10 cellular contexts compared by ENCODE assay signal in the genomic region with DNA sequence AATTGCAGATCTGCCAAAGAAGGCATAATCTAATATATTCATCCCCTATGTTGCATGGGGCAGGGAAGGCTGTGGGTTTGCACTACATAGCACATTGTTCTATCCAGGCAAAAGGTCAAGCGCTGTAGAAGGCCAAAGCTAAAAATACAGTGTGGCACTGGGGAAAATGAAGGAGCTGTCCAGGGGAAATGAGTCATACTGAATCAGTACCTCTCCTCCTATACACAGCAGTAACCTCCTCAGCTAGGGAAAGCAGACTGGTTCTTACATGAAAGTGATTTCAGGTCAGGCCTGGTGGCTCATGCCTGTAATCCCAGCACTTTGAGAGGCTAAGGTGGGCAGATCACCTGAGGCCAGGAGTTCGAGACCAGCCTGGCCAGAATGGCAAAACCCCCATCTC. TPM values are rescaled to one million over a fixed set of nuclear protein-coding genes. Genes with fewer than 3 reads are reported as not detected.
A peak's percentile ranks its signal among the peaks of the same experiment; 100 is the strongest.
DNase-seq lines count a peak whose midpoint lies in the region; ATAC-seq and TF ChIP-seq lines count a peak whose summit lies in the region.
"Had no signal": no experiment of that assay in that cellular context is flagged by ENCODE, and none has a peak within 500 bp of the region (broad histone marks: within the 10 kb centered on the region; RNA-seq: fewer than 3 reads in every experiment).

No MANE protein-coding gene starts in this region.

- peaks cover 3% of the 10 kb centered on the region for H3K27me3 Mint-ChIP-seq in activated T-helper 17 cell treated with anti-CD3 and anti-CD28 coated beads, Interleukin-2, amount 50 U/mL, for 72 hours
- no peaks in the 10 kb centered on the region for H3K27me3 Mint-ChIP-seq in type B pancreatic cell

- H3K36me3 Mint-ChIP-seq in activated T-helper 17 cell treated with anti-CD3 and anti-CD28 coated beads, Interleukin-2, amount 50 U/mL, for 72 hours (ENCODE audit: low read depth): no peaks in the 10 kb centered on the region
- H3K36me3 Mint-ChIP-seq in type B pancreatic cell: no peaks in the 10 kb centered on the region

- intact Hi-C loops in left ventricle myocardium superior (cut with micrococcal nuclease): no loop called here

- peak; percentile 60 for ATAC-seq in activated T-helper 17 cell treated with anti-CD3 and anti-CD28 coated beads, Interleukin-2, amount 50 U/mL, for 72 hours (replicated peaks)
- peak; percentile 93 for ATAC-seq in left ventricle myocardium superior
- no peak for ATAC-seq in HG03039 (IDR thresholded peaks at IDR 0.05; ENCODE audit: unreplicated experiment)

- H3K27ac Mint-ChIP-seq in activated T-helper 17 cell treated with anti-CD3 and anti-CD28 coated beads, Interleukin-2, amount 50 U/mL, for 72 hours: no peak overlapping the region
- no peak overlapping the region for H3K27ac Mint-ChIP-seq in type B pancreatic cell

- no peaks in the 10 kb centered on the region for H3K4me1 Mint-ChIP-seq in activated T-helper 17 cell treated with anti-CD3 and anti-CD28 coated beads, Interleukin-2, amount 50 U/mL, for 72 hours
- peaks cover 14% of the 10 kb centered on the region for H3K4me1 Mint-ChIP-seq in type B pancreatic cell (ENCODE audit: unreplicated experiment)
- H3K4me1 Mint-ChIP-seq: central memory CD8-positive, alpha-beta T cell had no signal

- no peak overlapping the region for H3K4me3 Mint-ChIP-seq in activated T-helper 17 cell treated with anti-CD3 and anti-CD28 coated beads, Interleukin-2, amount 50 U/mL, for 72 hours
- H3K4me3 Mint-ChIP-seq in type B pancreatic cell: no peak overlapping the region
- H3K4me3 Mint-ChIP-seq: central memory CD8-positive, alpha-beta T cell had no signal

- DNase-seq in HT-29 (ENCODE audit: low spot score): peak; percentile 53
- no peak for DNase-seq in left ventricle myocardium superior
- DNase-seq in stromal cell of bone marrow (ENCODE audit: low read depth): peak; percentile 92
- no peak for DNase-seq in nucleus accumbens (lab: John Stamatoyannopoulos, UW)
- no peak for DNase-seq in type B pancreatic cell (ENCODE audit: extremely low spot score, unreplicated experiment)
- DNase-seq: NCI-H510A; stimulated activated CD4-positive, alpha-beta T cell treated with anti-CD3 and anti-CD28 coated beads, Interleukin-1b, Interleukin-23, amount 100 ng/mL, for 48 hours had no signal

- H3K9me3 Mint-ChIP-seq in activated T-helper 17 cell treated with anti-CD3 and anti-CD28 coated beads, Interleukin-2, amount 50 U/mL, for 72 hours: no peaks in the 10 kb centered on the region
- peaks cover 5% of the 10 kb centered on the region for H3K9me3 Mint-ChIP-seq in type B pancreatic cell
- H3K9me3 Mint-ChIP-seq: central memory CD8-positive, alpha-beta T cell had no signal

- no peak for TF ChIP-seq CTCF in type B pancreatic cell (conservative IDR thresholded peaks at IDR 0.05)

RNA-seq across cellular contexts. Expression of gene SLC25A4, which starts 31.0 kb away (rescaled TPM):
- total RNA-seq in HT-29 (2014; rRNA removed; shearing (Covaris generic)): 11.6 and 12.8 TPM in 2 replicates
- 10 to 100 TPM in 1 of 2 donors, 1 to 10 TPM in 1; 6.2 to 11.5 TPM for total RNA-seq in activated T-helper 17 cell treated with anti-CD3 and anti-CD28 coated beads, Interleukin-2, amount 50 U/mL, for 72 hours
- total RNA-seq in left ventricle myocardium superior: 2,343 TPM
- 31.0 and 40.8 TPM in 2 replicates for total RNA-seq in type B pancreatic cell (ENCODE audit: low replicate concordance)

Comparison
In these comparisons a context has a peak if more than half of its experiments do, and no peak if none do; other contexts are left out.
1. DNase-seq: peak in HT-29 (single experiment) and stromal cell of bone marrow (single experiment); none in left ventricle myocardium superior (single experiment), nucleus accumbens (0 of 56) and type B pancreatic cell (single experiment).
2. RNA of gene SLC25A4, which starts 31.0 kb away (total RNA-seq): 2,343 TPM in left ventricle myocardium superior (single experiment); 31.0 to 40.8 TPM in type B pancreatic cell, 11.6 to 12.8 TPM in HT-29 and 6.2 to 11.5 TPM in activated T-helper 17 cell treated with anti-CD3 and anti-CD28 coated beads, Interleukin-2, amount 50 U/mL, for 72 hours; every median in the first group is over 10 times any median in the second.